Comparison of ENCODE assay signal across 1 cellular context in the genomic region with DNA sequence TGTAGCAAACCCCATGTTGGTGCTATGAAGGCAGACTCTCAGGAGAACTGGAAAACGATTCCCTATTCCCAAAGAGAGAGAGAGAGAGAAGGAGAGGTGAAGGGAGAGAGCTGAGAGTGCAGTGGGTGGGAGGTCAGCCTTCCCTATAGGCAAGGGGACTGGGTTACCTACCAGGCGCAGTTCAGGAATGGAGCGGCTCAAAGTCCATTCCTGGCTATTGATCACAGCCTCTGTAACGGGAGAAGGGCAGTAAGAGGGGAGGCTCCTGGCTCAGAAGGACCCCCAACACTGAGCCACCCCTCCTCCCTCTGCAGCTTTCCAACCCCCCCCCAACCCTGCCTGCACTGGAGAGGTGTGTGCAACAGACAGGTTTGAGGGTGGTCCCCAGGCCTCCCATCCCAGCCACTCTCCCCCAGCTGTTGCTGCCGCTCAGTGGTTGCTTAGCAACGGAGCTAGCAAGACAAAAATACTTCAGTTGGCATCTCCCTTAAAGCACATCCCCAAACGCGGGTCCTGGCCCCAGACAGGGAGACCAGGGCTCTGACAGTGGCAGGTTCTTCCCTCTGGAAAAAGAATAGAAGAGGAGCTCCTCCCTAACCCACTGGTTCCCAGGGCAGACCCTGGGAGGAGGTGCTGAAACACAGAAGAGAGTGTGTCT.
A peak's percentile ranks its signal among the peaks of the same experiment; 100 is the strongest.
TF ChIP-seq lines count a peak whose summit lies in the region.

No MANE protein-coding gene starts in this region.

TF ChIP-seq in GM23338, 12 proteins besides CTCF, POLR2A, EP300 and RAD21 (continued from another document):
- TF ChIP-seq EZH2 (IDR thresholded peaks at IDR 0.05; ENCODE audit: low read depth, unreplicated experiment) (peak; percentile 20), STAT1 (IDR thresholded peaks at IDR 0.05; ENCODE audit: unreplicated experiment) (no peak), POLR2AphosphoS5 (IDR thresholded peaks at IDR 0.05; ENCODE audit: low read depth) (no peak), NANOG (IDR thresholded peaks at IDR 0.05; ENCODE audit: borderline replicate concordance) (no peak), ZNF331 (CRISPR knock-in tag; IDR thresholded peaks at IDR 0.05; ENCODE audit: low read depth) (no peak), CREB1 (CRISPR knock-in tag; IDR thresholded peaks at IDR 0.05; ENCODE audit: low read depth) (no peak)
- TF ChIP-seq, protein P1, sequence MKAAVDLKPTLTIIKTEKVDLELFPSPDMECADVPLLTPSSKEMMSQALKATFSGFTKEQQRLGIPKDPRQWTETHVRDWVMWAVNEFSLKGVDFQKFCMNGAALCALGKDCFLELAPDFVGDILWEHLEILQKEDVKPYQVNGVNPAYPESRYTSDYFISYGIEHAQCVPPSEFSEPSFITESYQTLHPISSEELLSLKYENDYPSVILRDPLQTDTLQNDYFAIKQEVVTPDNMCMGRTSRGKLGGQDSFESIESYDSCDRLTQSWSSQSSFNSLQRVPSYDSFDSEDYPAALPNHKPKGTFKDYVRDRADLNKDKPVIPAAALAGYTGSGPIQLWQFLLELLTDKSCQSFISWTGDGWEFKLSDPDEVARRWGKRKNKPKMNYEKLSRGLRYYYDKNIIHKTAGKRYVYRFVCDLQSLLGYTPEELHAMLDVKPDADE (IDR thresholded peaks at IDR 0.05), result no peak
